ENCODE assay signal across 8 cellular contexts in genomic region chr9:2014696-2015580, GRCh38. TPM values are rescaled to one million over a fixed set of nuclear protein-coding genes. Genes with fewer than 3 reads are reported as not detected.
A peak's percentile ranks its signal among the peaks of the same experiment; 100 is the strongest.
DNase-seq lines count a peak whose midpoint lies in the region; ATAC-seq and TF ChIP-seq lines count a peak whose summit lies in the region.

Gene SMARCA2, plus strand, starts transcription at chr9:2015347. Its CDS starts 13,676 bp downstream, at chr9:2029023.

- no peak for TF ChIP-seq CTCF in CD14-positive monocyte (IDR thresholded peaks at IDR 0.05)
- TF ChIP-seq CTCF in liver (IDR thresholded peaks at IDR 0.05; ENCODE audit: low read depth, low read length, missing input control) = no peak

- H3K4me3 Mint-ChIP-seq in CD14-positive monocyte = peak within 1 kb of the TSS; percentile 97 to 98

- peak within 1 kb of the TSS; percentile 99 to 100 for H3K27ac ChIP-seq in liver (ENCODE audit: low read depth in 1 of 2, low read length in 2 of 2)

- no peaks in the 10 kb centered on the region for H3K36me3 Mint-ChIP-seq in CD14-positive monocyte

- H3K9me3 ChIP-seq in liver (ENCODE audit: control insufficient read depth in 4 of 4, low read length in 3 of 4) = no peaks in the 10 kb centered on the region

- H3K27me3 ChIP-seq in liver (ENCODE audit: control insufficient read depth in 4 of 4, insufficient read depth in 4 of 4, low read length in 3 of 4) = no peaks in the 10 kb centered on the region

- DNase-seq in CD14-positive monocyte (ENCODE audit: low spot score) (peak; percentile 96), NCI-H774 (lab: John Stamatoyannopoulos, UW) (peak; percentile 95), dermis blood vessel endothelial cell (peak; percentile 97)
- peak; percentile 95 to 96 for DNase-seq in activated CD4-positive, alpha-beta T cell treated with anti-CD3 and anti-CD28 coated beads, Interleukin-2, amount 50 U/mL, for 48 hours
- peak; percentile 98 for DNase-seq in stimulated activated CD4-positive, alpha-beta T cell treated with anti-CD3 and anti-CD28 coated beads, Interleukin-4, amount 100 ng/mL, for 1 hour

- peaks cover 1 to 3% (median 3%) of the 10 kb centered on the region in 3 donors for H3K27me3 Mint-ChIP-seq in CD14-positive monocyte (ENCODE audit: low read depth in 3 of 3)

- H3K9ac ChIP-seq in liver (ENCODE audit: low read depth in 1 of 2, low read length in 2 of 2) = peak within 1 kb of the TSS; percentile 94 to 95

- H3K36me3 ChIP-seq in liver (ENCODE audit: control insufficient read depth in 4 of 4, insufficient read depth in 3 of 4, low read depth in 1 of 4, low read length in 3 of 4) = no peaks in the 10 kb centered on the region

- intact Hi-C loops in CD14-positive monocyte (cut with micrococcal nuclease) = loop anchor here (10.0 kb wide), 2 partner anchors 830 to 1510 kb away; partner anchors contain the start of genes RFX3 (in 2 of the 2) and PUM3 (in 1 of the 2)

- H3K9me3 Mint-ChIP-seq in CD14-positive monocyte = peaks cover 0 to 2% (median 0%) of the 10 kb centered on the region in 7 donors

- peak within 1 kb of the TSS; percentile 94 to 98 (median 97) for H3K27ac Mint-ChIP-seq in CD14-positive monocyte

- peak within 1 kb of the TSS; percentile 74 to 92 (median 75) for H3K4me3 ChIP-seq in liver (ENCODE audit: low read depth in 1 of 3, low read length in 3 of 3)

- TF ChIP-seq RAD21 in liver (IDR thresholded peaks at IDR 0.05) = peak; percentile 3 to 35

- H3K4me1 Mint-ChIP-seq in CD14-positive monocyte = peaks cover 29% of the 10 kb centered on the region

- under 1% methylated on average over 71 of the region's 71 CpGs for WGBS in liver

- ATAC-seq in GM19395 (IDR thresholded peaks at IDR 0.05; ENCODE audit: unreplicated experiment) (peak; percentile 72), HG03558 (IDR thresholded peaks at IDR 0.05; ENCODE audit: extremely low read depth, unreplicated experiment) (peak; percentile 61)

- H3K4me1 ChIP-seq in liver (ENCODE audit: control insufficient read depth in 4 of 4, insufficient read depth in 4 of 4, low read length in 3 of 4) = peaks cover 6 to 33% (median 22%) of the 10 kb centered on the region in 4 donors

TF ChIP-seq in liver, 16 proteins besides CTCF, POLR2A, EP300 and RAD21:
- TF ChIP-seq EGR1 (IDR thresholded peaks at IDR 0.05; ENCODE audit: low read depth in 2 of 2) = peak in 1 of 2 donors; percentile 43
- TF ChIP-seq YY1 (IDR thresholded peaks at IDR 0.05) = peak; percentile 58
- TF ChIP-seq SP1 (IDR thresholded peaks at IDR 0.05) = peak; percentile 58
- TF ChIP-seq GABPA (IDR thresholded peaks at IDR 0.05 in 1 of 2, conservative IDR thresholded peaks at IDR 0.05 in 1 of 2) = peak in 1 of 2 donors; percentile 71
- TF ChIP-seq REST (IDR thresholded peaks at IDR 0.05) = peak; percentile 78
- TF ChIP-seq TAF1 (conservative IDR thresholded peaks at IDR 0.05) = peak; percentile 63
- no peak for TF ChIP-seq HNF4A (conservative IDR thresholded peaks at IDR 0.05)
- no peak for TF ChIP-seq FOXA2 (IDR thresholded peaks at IDR 0.05)
- no peak for TF ChIP-seq RXRA (IDR thresholded peaks at IDR 0.05)
- TF ChIP-seq, protein P1, sequence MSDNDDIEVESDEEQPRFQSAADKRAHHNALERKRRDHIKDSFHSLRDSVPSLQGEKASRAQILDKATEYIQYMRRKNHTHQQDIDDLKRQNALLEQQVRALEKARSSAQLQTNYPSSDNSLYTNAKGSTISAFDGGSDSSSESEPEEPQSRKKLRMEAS (IDR thresholded peaks at IDR 0.05) = peak; percentile 56
- peak in 1 of 2 donors; percentile 32 for TF ChIP-seq JUND (IDR thresholded peaks at IDR 0.05)
- TF ChIP-seq NR2F2 (IDR thresholded peaks at IDR 0.05) = no peak

RNA-seq across cellular contexts. Expression of gene SMARCA2, which starts in this region (rescaled TPM):
- polyA plus RNA-seq in CD14-positive monocyte (10 to 100 TPM; 11.0 to 11.8 TPM), liver (10 to 100 TPM; 18.8 to 32.8 TPM)
- total RNA-seq in dermis blood vessel endothelial cell (108 and 132 TPM in 2 replicates), liver (10 to 100 TPM; 49.4 to 67.0 TPM)

Comparison
In these comparisons a context has a peak if more than half of its experiments do, and no peak if none do; other contexts are left out.
1. Peak in every context shown above with its lines: DNase-seq, ATAC-seq, H3K4me3 ChIP-seq and H3K27ac ChIP-seq.